8 cellular contexts compared by ENCODE assay signal in the genomic region with DNA sequence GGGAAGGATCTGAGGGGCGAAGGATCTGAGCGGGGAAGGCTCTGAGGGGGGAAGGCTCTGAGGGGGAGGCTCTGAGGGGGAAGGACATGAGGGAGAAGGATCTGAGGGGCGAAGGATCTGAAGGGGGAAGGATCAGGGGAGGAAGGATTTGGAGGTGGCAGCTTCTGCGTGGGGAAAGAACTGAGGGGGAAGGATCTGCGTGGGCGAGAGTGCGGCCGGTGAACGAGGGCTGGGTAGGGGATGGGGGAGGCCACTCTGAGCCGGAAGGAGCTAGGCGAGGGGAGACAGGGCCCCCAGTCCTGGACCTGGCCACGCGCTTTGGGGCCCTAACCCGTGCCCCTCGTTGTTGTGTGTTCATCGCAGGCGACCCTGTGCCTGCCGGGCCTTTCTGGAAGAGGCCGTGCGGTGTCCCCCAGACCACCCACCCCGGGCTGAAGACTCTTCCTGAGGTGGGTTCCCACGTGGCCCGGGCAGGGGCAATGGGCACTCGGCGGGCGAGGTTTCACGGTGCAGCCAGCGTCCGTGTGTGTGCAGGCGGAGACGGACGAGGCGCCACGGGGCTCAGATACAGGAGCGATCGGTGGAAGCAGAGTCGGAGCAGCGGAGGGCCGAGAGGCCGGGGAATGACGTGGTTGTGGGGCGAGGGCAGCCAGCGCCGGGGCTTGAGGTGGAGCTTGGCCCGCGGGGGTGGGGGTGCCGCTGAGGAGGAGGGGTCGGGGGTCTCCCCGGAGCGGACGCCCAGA. TPM values are rescaled to one million over a fixed set of nuclear protein-coding genes. Genes with fewer than 3 reads are reported as not detected.
DNase-seq lines count a peak whose midpoint lies in the region; ATAC-seq and TF ChIP-seq lines count a peak whose summit lies in the region.

No MANE protein-coding gene starts in this region.

- no peaks in the 10 kb centered on the region for H3K36me3 Mint-ChIP-seq in activated T-cell treated with anti-CD3 and anti-CD28 coated beads, Interleukin-2, amount 50 U/mL, for 72 hours (ENCODE audit: insufficient read depth in 2 of 2)

- H3K79me2 ChIP-seq in PC-3 (ENCODE audit: low read length): no peaks in the 10 kb centered on the region

- peaks cover 33 to 77% (median 50%) of the 10 kb centered on the region in 9 donors for H3K27me3 ChIP-seq in heart left ventricle
- H3K27me3 ChIP-seq in PC-3 (ENCODE audit: low read length): peaks cover 31% of the 10 kb centered on the region

- H3K9me3 Mint-ChIP-seq in activated T-cell treated with anti-CD3 and anti-CD28 coated beads, Interleukin-2, amount 50 U/mL, for 72 hours: no peaks in the 10 kb centered on the region

- ATAC-seq in activated T-cell treated with anti-CD3 and anti-CD28 coated beads, Interleukin-2, amount 50 U/mL, for 72 hours (replicated peaks in 1 of 2): peak; percentile 49 to 53
- ATAC-seq in heart left ventricle (peak in 2 of 4 donors; percentile 27 to 37), PC-3 (no peak)

- no peaks in the 10 kb centered on the region for H3K9me2 ChIP-seq in PC-3 (replicated peaks; ENCODE audit: low read length)

- H3K27ac Mint-ChIP-seq in activated T-cell treated with anti-CD3 and anti-CD28 coated beads, Interleukin-2, amount 50 U/mL, for 72 hours: no peak overlapping the region

- intact Hi-C loops in heart left ventricle (cut with DNase I) (loop anchor here in 1 of 10 donors (10.0 kb wide), 1 partner anchor 180 kb away; no protein-coding TSS in a partner anchor), PC-3 (cut with micrococcal nuclease) (no loop called here)

- H2AFZ ChIP-seq in PC-3 (ENCODE audit: low read length): no peak overlapping the region

- H3K4me1 ChIP-seq in HEK293 (ENCODE audit: control insufficient read depth, insufficient read depth, low read length) (peaks cover 5% of the 10 kb centered on the region; the same call in 1 of the 2 replicates), heart left ventricle (peaks cover 5 to 30% (median 19%) of the 10 kb centered on the region in 12 donors), PC-3 (ENCODE audit: insufficient read depth, low read length) (no peaks in the 10 kb centered on the region)

- whole genome bisulfite sequencing in heart left ventricle, 4 donors: 16 to 25% (median 19%) methylated on average over 35 to 51 of the region's 51 CpGs

- no peaks in the 10 kb centered on the region for H4K20me1 ChIP-seq in PC-3 (ENCODE audit: low read length)

- POLR2A ChIA-PET in HEK293 (lab: Yijun Ruan, JAX) (no interaction called here), PC-3 (lab: Charles Lee; ENCODE audit: unreplicated experiment) (no interaction called here)

- no TSS peak for BruUV-seq in PC-3 (replicated peaks; lab: Mats Ljungman, UMichigan)

- peak overlapping the region; percentile 24 for H3K4me3 ChIP-seq in HEK293 (ENCODE audit: low read depth, low read length)
- H3K4me3 ChIP-seq in heart left ventricle: peak overlapping the region; percentile 3 to 50 (median 41)
- H3K4me3 ChIP-seq in skeletal muscle cell (ENCODE audit: low read depth, low read length): peak overlapping the region; percentile 45
- H3K4me3 ChIP-seq in PC-3 (ENCODE audit: low read length): no peak overlapping the region

- peak; percentile 30 to 36 for DNase-seq in activated T-cell treated with anti-CD3 and anti-CD28 coated beads, Interleukin-2, amount 50 U/mL, for 72 hours
- DNase-seq in heart left ventricle (peak in 1 of 5 donors; percentile 27), skeletal muscle cell (ENCODE audit: low read depth) (no peak), NCI-H2029 treated with DMSO at 0.1 percent for 48 hours (lab: John Stamatoyannopoulos, UW) (no peak), UCSD-AML1 (lab: John Stamatoyannopoulos, UW; ENCODE audit: unreplicated experiment) (no peak), PC-3 (no peak), NOMO-1 treated with DMSO at 0.1 percent for 48 hours (lab: John Stamatoyannopoulos, UW; ENCODE audit: unreplicated experiment) (no peak)

- peaks cover 11% of the 10 kb centered on the region for H3K4me1 Mint-ChIP-seq in activated T-cell treated with anti-CD3 and anti-CD28 coated beads, Interleukin-2, amount 50 U/mL, for 72 hours (ENCODE audit: low read depth)

- peaks cover 45% of the 10 kb centered on the region for H3K27me3 Mint-ChIP-seq in activated T-cell treated with anti-CD3 and anti-CD28 coated beads, Interleukin-2, amount 50 U/mL, for 72 hours (ENCODE audit: low read depth)

- CTCF ChIA-PET in HEK293 (lab: Yijun Ruan, JAX): no interaction called here
- CTCF ChIA-PET in PC-3 (lab: Charles Lee): no interaction called here

- H3K4me3 Mint-ChIP-seq in activated T-cell treated with anti-CD3 and anti-CD28 coated beads, Interleukin-2, amount 50 U/mL, for 72 hours: peak overlapping the region; percentile 70 to 82

- H3K4me2 ChIP-seq in PC-3 (ENCODE audit: low read length): no peak overlapping the region

- TF ChIP-seq POLR2A in heart left ventricle (IDR thresholded peaks at IDR 0.05): no peak

- H3K27ac ChIP-seq in HEK293 (ENCODE audit: extremely low read depth, low read depth, low read length): no peak overlapping the region
- no peak overlapping the region for H3K27ac ChIP-seq in heart left ventricle
- no peak overlapping the region for H3K27ac ChIP-seq in PC-3 (ENCODE audit: low read length)

- TF ChIP-seq CTCF in HEK293 (tag by site-specific recombination; IDR thresholded peaks at IDR 0.05) (no peak), heart left ventricle (IDR thresholded peaks at IDR 0.05) (no peak), PC-3 (conservative IDR thresholded peaks at IDR 0.05; ENCODE audit: low read depth, low read length) (no peak)

- H3K36me3 ChIP-seq in HEK293 (ENCODE audit: control insufficient read depth in 2 of 2, insufficient read depth in 1 of 2, low read length in 2 of 2): no peaks in the 10 kb centered on the region
- no peaks in the 10 kb centered on the region for H3K36me3 ChIP-seq in heart left ventricle
- no peaks in the 10 kb centered on the region for H3K36me3 ChIP-seq in PC-3 (ENCODE audit: low read depth, low read length)

- H3K9me3 ChIP-seq in HEK293 (ENCODE audit: control insufficient read depth, insufficient read depth, low read depth, low read length) (no peaks in the 10 kb centered on the region), heart left ventricle (no peaks in the 10 kb centered on the region), PC-3 (ENCODE audit: low read length) (no peaks in the 10 kb centered on the region)

- H3K9ac ChIP-seq in PC-3 (ENCODE audit: low read length): no peak overlapping the region

- H3F3A ChIP-seq in PC-3 (ENCODE audit: low read length, unreplicated experiment): no peaks in the 10 kb centered on the region

TF ChIP-seq in HEK293, 187 proteins besides CTCF, POLR2A, EP300 and RAD21 (continues in another document):
- TF ChIP-seq ZNF600 (tag by site-specific recombination; IDR thresholded peaks at IDR 0.05) (0 out of 2 replicates have a peak, but pooled peaks have one; percentile 36), ZNF521 (tag by site-specific recombination; IDR thresholded peaks at IDR 0.05) (no peak), ZNF610 (tag by site-specific recombination; IDR thresholded peaks at IDR 0.05; ENCODE audit: borderline replicate concordance) (no peak), ZNF223 (tag by site-specific recombination; IDR thresholded peaks at IDR 0.05) (no peak), ZXDB (tag by site-specific recombination; IDR thresholded peaks at IDR 0.05) (no peak), ZNF830 (tag by site-specific recombination; IDR thresholded peaks at IDR 0.05; ENCODE audit: low read depth) (no peak), ZNF707 (tag by site-specific recombination; IDR thresholded peaks at IDR 0.05) (no peak), RBAK (tag by site-specific recombination; IDR thresholded peaks at IDR 0.05) (no peak), ZNF558 (tag by site-specific recombination; IDR thresholded peaks at IDR 0.05) (no peak), ZNF473 (tag by site-specific recombination; IDR thresholded peaks at IDR 0.05) (no peak), ZBTB7A (tag by site-specific recombination; IDR thresholded peaks at IDR 0.05; ENCODE audit: low read depth) (0 out of 2 replicates have a peak, but pooled peaks have one; percentile 44), EGR2 (tag by site-specific recombination; IDR thresholded peaks at IDR 0.05; ENCODE audit: low read depth) (peak; percentile 82), ZNF175 (tag by site-specific recombination; IDR thresholded peaks at IDR 0.05) (no peak), ZEB2 (tag by site-specific recombination; IDR thresholded peaks at IDR 0.05) (no peak)
- TF ChIP-seq, protein P1, sequence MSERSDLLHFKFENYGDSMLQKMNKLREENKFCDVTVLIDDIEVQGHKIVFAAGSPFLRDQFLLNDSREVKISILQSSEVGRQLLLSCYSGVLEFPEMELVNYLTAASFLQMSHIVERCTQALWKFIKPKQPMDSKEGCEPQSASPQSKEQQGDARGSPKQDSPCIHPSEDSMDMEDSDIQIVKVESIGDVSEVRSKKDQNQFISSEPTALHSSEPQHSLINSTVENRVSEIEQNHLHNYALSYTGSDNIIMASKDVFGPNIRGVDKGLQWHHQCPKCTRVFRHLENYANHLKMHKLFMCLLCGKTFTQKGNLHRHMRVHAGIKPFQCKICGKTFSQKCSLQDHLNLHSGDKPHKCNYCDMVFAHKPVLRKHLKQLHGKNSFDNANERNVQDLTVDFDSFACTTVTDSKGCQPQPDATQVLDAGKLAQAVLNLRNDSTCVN (tag by site-specific recombination; optimal IDR thresholded peaks at IDR 0.05): no peak

RNA-seq across cellular contexts. Expression of a gene that starts 2.0 kb away (rescaled TPM):
- under 1 TPM in 1 of 2 donors, not detected in 1; 0.09 TPM for total RNA-seq in activated T-cell treated with anti-CD3 and anti-CD28 coated beads, Interleukin-2, amount 50 U/mL, for 72 hours
- 1 to 10 TPM in 1 of 9 donors, not detected in 8; 1.7 TPM for total RNA-seq in heart left ventricle
- not detected for polyA plus RNA-seq in heart left ventricle
- total RNA-seq in PC-3 (2014; rRNA removed): not detected in 2 replicates

RNA-seq across cellular contexts. Expression of a gene that starts 12.5 kb away (rescaled TPM):
- total RNA-seq in activated T-cell treated with anti-CD3 and anti-CD28 coated beads, Interleukin-2, amount 50 U/mL, for 72 hours: not detected
- total RNA-seq in heart left ventricle (not detected), PC-3 (2014; rRNA removed) (not detected in 2 replicates)
- polyA plus RNA-seq in heart left ventricle: not detected

RNA-seq across cellular contexts. Expression of a gene that starts 23.2 kb away (rescaled TPM):
- 10 to 100 TPM; 14.9 to 17.1 TPM for total RNA-seq in activated T-cell treated with anti-CD3 and anti-CD28 coated beads, Interleukin-2, amount 50 U/mL, for 72 hours
- total RNA-seq in heart left ventricle (10 to 100 TPM in 2 of 9 donors, 1 to 10 TPM in 7; 4.3 to 24.1 (median 8.0) TPM), PC-3 (2014; rRNA removed) (33.3 and 40.0 TPM in 2 replicates)
- polyA plus RNA-seq in heart left ventricle: 10 to 100 TPM in 1 of 2 donors, 1 to 10 TPM in 1; 8.6 to 16.0 TPM

RNA-seq across cellular contexts. Expression of a gene that starts 26.0 kb away (rescaled TPM):
- 10 to 100 TPM; 46.1 to 49.8 TPM for total RNA-seq in activated T-cell treated with anti-CD3 and anti-CD28 coated beads, Interleukin-2, amount 50 U/mL, for 72 hours
- 10 to 100 TPM; 34.5 to 53.3 (median 40.5) TPM for total RNA-seq in heart left ventricle
- 10 to 100 TPM; 44.5 to 80.4 TPM for polyA plus RNA-seq in heart left ventricle
- 78.4 and 84.3 TPM in 2 replicates for total RNA-seq in PC-3 (2014; rRNA removed)

RNA-seq across cellular contexts. Expression of a gene that starts 26.0 kb away (rescaled TPM):
- total RNA-seq in activated T-cell treated with anti-CD3 and anti-CD28 coated beads, Interleukin-2, amount 50 U/mL, for 72 hours: 10 to 100 TPM; 50.9 to 51.2 TPM
- total RNA-seq in heart left ventricle (10 to 100 TPM; 33.5 to 49.5 (median 40.1) TPM), PC-3 (2014; rRNA removed) (72.9 and 84.4 TPM in 2 replicates)
- polyA plus RNA-seq in heart left ventricle: 10 to 100 TPM; 34.5 to 36.0 TPM

Comparison
In these comparisons a context has a peak if more than half of its experiments do, and no peak if none do; other contexts are left out.
1. DNase-seq: peak in activated T-cell treated with anti-CD3 and anti-CD28 coated beads, Interleukin-2, amount 50 U/mL, for 72 hours (2 of 2); none in skeletal muscle cell (single experiment), NCI-H2029 treated with DMSO at 0.1 percent for 48 hours (single experiment), UCSD-AML1 (single experiment), PC-3 (single experiment) and NOMO-1 treated with DMSO at 0.1 percent for 48 hours (single experiment).